In genomic region chr18:7272268-7273049, GRCh38 we compare ENCODE assay signal across 8 cellular contexts.
DNase-seq lines count a peak whose midpoint lies in the region; ATAC-seq and TF ChIP-seq lines count a peak whose summit lies in the region.

No MANE protein-coding gene starts in this region.

- H3K27ac Mint-ChIP-seq in nephron, result peak overlapping the region; percentile 57 to 60 (median 58)

- CTCF ChIA-PET in RWPE1 (lab: Yijun Ruan, JAX), result interaction anchor here (0.6 to 3.3 kb wide), 11 partner anchors 10 to 1208 kb away, joined by 3 to 49 read pairs (median 3); partner anchors contain the start of gene PTPRM

- no peak for ATAC-seq in GM19452 (IDR thresholded peaks at IDR 0.05; ENCODE audit: unreplicated experiment)
- no peak for ATAC-seq in HG03039 (IDR thresholded peaks at IDR 0.05; ENCODE audit: unreplicated experiment)

- H3K27me3 Mint-ChIP-seq in nephron (ENCODE audit: low read depth), result peaks cover 11% of the 10 kb centered on the region

- no peak overlapping the region for H3K4me3 ChIP-seq in fibroblast of mammary gland (ENCODE audit: control insufficient read depth, low read depth, low read length)

- H3K4me3 Mint-ChIP-seq in nephron, result peak overlapping the region; percentile 9 to 40 (median 13)

- POLR2A ChIA-PET in RWPE1 (lab: Yijun Ruan, JAX; ENCODE audit: low non-redundant PET), result no interaction called here

- DNase-seq in ACHN (peak; percentile 57), HS-5 (ENCODE audit: low read depth) (peak; percentile 28), RWPE1 (ENCODE audit: low spot score) (peak; percentile 54), fibroblast of mammary gland (ENCODE audit: low read depth) (peak; percentile 75), NOMO-1 treated with DMSO at 0.1 percent for 48 hours (lab: John Stamatoyannopoulos, UW; ENCODE audit: unreplicated experiment) (no peak)

- peaks cover 18% of the 10 kb centered on the region for H3K4me1 Mint-ChIP-seq in nephron

- no peaks in the 10 kb centered on the region for H3K36me3 Mint-ChIP-seq in nephron (ENCODE audit: low read depth)

- no peaks in the 10 kb centered on the region for H3K9me3 Mint-ChIP-seq in nephron

- H3K27ac ChIP-seq in RWPE1, result peak overlapping the region; percentile 79

- in situ Hi-C loops in ACHN (cut with HindIII; ENCODE audit: low pct_ligation_motif_present, low pct_unique_long_range_greater_than_20kb, low sequenced_read_pairs), result no loop called here

- peak; percentile 61 for TF ChIP-seq CTCF in RWPE1 (conservative IDR thresholded peaks at IDR 0.05; ENCODE audit: low read depth)
- peak; percentile 59 for TF ChIP-seq CTCF in fibroblast of mammary gland (conservative IDR thresholded peaks at IDR 0.05; ENCODE audit: control insufficient read depth, insufficient read depth, low read depth, low read length)
- peak; percentile 70 to 79 (median 77) for TF ChIP-seq CTCF in nephron (IDR thresholded peaks at IDR 0.05; ENCODE audit: unreplicated experiment in 3 of 3)
